In the genomic region with DNA sequence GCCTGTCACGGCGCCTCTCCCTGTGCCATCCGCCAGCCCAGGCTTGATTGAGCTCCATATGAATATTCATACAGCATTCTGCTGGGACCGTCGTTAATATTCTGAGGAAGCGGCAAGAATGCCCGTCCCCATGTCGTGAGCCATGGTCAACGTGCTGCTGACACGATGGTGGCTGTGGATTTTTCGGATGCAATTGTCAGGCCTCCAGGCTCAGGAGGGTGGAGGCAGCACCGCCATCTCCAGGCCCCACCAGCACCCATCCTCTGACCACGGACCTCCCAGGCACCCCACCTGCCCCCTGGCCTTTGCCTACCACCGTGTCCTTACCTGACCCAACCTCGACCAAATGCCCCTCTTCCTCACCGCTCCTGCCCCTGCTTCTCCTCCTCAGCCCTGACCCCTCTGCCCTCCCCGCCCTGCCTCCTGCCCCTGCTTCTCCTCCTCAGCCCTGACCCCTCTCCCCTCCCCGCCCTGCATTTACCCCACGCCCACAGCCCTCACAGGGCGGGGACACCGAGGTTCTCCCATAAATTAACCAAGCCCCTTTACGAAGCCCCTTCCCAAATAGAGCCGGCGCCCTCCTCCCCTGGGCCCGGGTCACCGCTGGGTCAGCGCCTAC, we compare ENCODE assay signal across 7 cellular contexts. TPM values are rescaled to one million over a fixed set of nuclear protein-coding genes. Genes with fewer than 3 reads are reported as not detected.
DNase-seq lines count a peak whose midpoint lies in the region; ATAC-seq and TF ChIP-seq lines count a peak whose summit lies in the region.

No MANE protein-coding gene starts in this region.

- no TSS peak for BruUV-seq in HCT116 (replicated peaks; lab: Mats Ljungman, UMichigan)

- peak; percentile 0; the same call in 1 of the 2 replicates for ATAC-seq in HCT116
- ATAC-seq in T-helper 17 cell: no peak
- ATAC-seq in stimulated activated effector memory CD8-positive, alpha-beta T cell treated with anti-CD3 and anti-CD28 coated beads, Interleukin-12 subunit alpha, Interleukin-12 subunit beta, amount 100 ng/mL, for 72 hours: no peak
- no peak for ATAC-seq in HG03159 (IDR thresholded peaks at IDR 0.05; ENCODE audit: unreplicated experiment)

- H3K27ac ChIP-seq in HCT116 (ENCODE audit: low read depth, low read length): peak overlapping the region; percentile 97
- H3K27ac ChIP-seq in fibroblast of lung (ENCODE audit: insufficient read depth, low read length): peak overlapping the region; percentile 39

- H3K79me2 ChIP-seq in HCT116 (ENCODE audit: insufficient read depth, low read length) (no peaks in the 10 kb centered on the region), fibroblast of lung (ENCODE audit: control insufficient read depth, insufficient read depth, low read length) (no peaks in the 10 kb centered on the region)

- TF ChIP-seq CTCF in HCT116 (IDR thresholded peaks at IDR 0.05 in 2 of 3, conservative IDR thresholded peaks at IDR 0.05 in 1 of 3; ENCODE audit: borderline replicate concordance in 1 of 3, insufficient read depth in 1 of 3, low read depth in 2 of 3, low read length in 2 of 3) (no peak), fibroblast of lung (conservative IDR thresholded peaks at IDR 0.05 in 1 of 2, IDR thresholded peaks at IDR 0.05 in 1 of 2; ENCODE audit: low read depth in 1 of 2, low read length in 2 of 2) (no peak)

- peaks cover 44% of the 10 kb centered on the region for H3K4me1 Mint-ChIP-seq in T-helper 17 cell
- H3K4me1 Mint-ChIP-seq in stimulated activated effector memory CD8-positive, alpha-beta T cell treated with anti-CD3 and anti-CD28 coated beads, Interleukin-12 subunit alpha, Interleukin-12 subunit beta, amount 100 ng/mL, for 72 hours: peaks cover 63% of the 10 kb centered on the region

- H3K9ac ChIP-seq in HCT116 (ENCODE audit: low read length): peak overlapping the region; percentile 63
- H3K9ac ChIP-seq in fibroblast of lung (ENCODE audit: insufficient read depth, low read length): no peak overlapping the region

- no peaks in the 10 kb centered on the region for H3K36me3 Mint-ChIP-seq in T-helper 17 cell (ENCODE audit: low read depth)
- H3K36me3 Mint-ChIP-seq in stimulated activated effector memory CD8-positive, alpha-beta T cell treated with anti-CD3 and anti-CD28 coated beads, Interleukin-12 subunit alpha, Interleukin-12 subunit beta, amount 100 ng/mL, for 72 hours: peaks cover 26% of the 10 kb centered on the region

- no peaks in the 10 kb centered on the region for H4K20me1 ChIP-seq in HCT116 (ENCODE audit: insufficient read depth)
- H4K20me1 ChIP-seq in fibroblast of lung (ENCODE audit: control insufficient read depth, extremely low read depth, insufficient read depth, low read length): no peaks in the 10 kb centered on the region

- CTCF ChIA-PET in HCT116 (lab: Charles Lee): interaction anchor here (1.1 to 1.5 kb wide), 2 partner anchors 12 to 141 kb away, joined by 3 to 9 read pairs; no protein-coding TSS in a partner anchor

- H3K27me3 Mint-ChIP-seq in T-helper 17 cell: no peaks in the 10 kb centered on the region

- H3K9me3 ChIP-seq in HCT116 (ENCODE audit: control insufficient read depth in 1 of 2, insufficient read depth in 1 of 2, low read depth in 1 of 2, low read length in 2 of 2) (no peaks in the 10 kb centered on the region), T-helper 17 cell (ENCODE audit: control insufficient read depth, low read length, poor library complexity, severe bottlenecking) (no peaks in the 10 kb centered on the region), fibroblast of lung (ENCODE audit: control insufficient read depth, insufficient read depth, low read depth, low read length) (no peaks in the 10 kb centered on the region)

- RAD21 ChIA-PET in HCT116 (lab: Charles Lee; ENCODE audit: low non-redundant PET in 1 of 2, low total read pairs in 2 of 2, uncharacterized antibody in 2 of 2, unreplicated experiment in 2 of 2): interaction anchor here (0.8 to 1.0 kb wide), 2 partner anchors 9 to 176 kb away, joined by 3 read pairs; no protein-coding TSS in a partner anchor

- H3K4me1 ChIP-seq in HCT116 (ENCODE audit: control insufficient read depth in 1 of 2, insufficient read depth in 2 of 2, low read length in 2 of 2) (peaks cover 33 to 60% of the 10 kb centered on the region in 2 experiments), fibroblast of lung (ENCODE audit: control insufficient read depth, extremely low read depth, insufficient read depth, low read length) (peaks cover 18% of the 10 kb centered on the region)

- H3K4me3 Mint-ChIP-seq in T-helper 17 cell: peak overlapping the region; percentile 83
- peak overlapping the region; percentile 87 for H3K4me3 Mint-ChIP-seq in stimulated activated effector memory CD8-positive, alpha-beta T cell treated with anti-CD3 and anti-CD28 coated beads, Interleukin-12 subunit alpha, Interleukin-12 subunit beta, amount 100 ng/mL, for 72 hours

- peak overlapping the region; percentile 66 for H3K27ac Mint-ChIP-seq in T-helper 17 cell
- peak overlapping the region; percentile 92 for H3K27ac Mint-ChIP-seq in stimulated activated effector memory CD8-positive, alpha-beta T cell treated with anti-CD3 and anti-CD28 coated beads, Interleukin-12 subunit alpha, Interleukin-12 subunit beta, amount 100 ng/mL, for 72 hours

- POLR2A ChIA-PET in HCT116 (lab: Charles Lee): interaction anchor here (1.1 to 2.1 kb wide), 3 partner anchors 9 to 15 kb away, joined by 4 to 8 read pairs (median 7); a partner anchor contains a TSS

- no peaks in the 10 kb centered on the region for H3K9me3 Mint-ChIP-seq in stimulated activated effector memory CD8-positive, alpha-beta T cell treated with anti-CD3 and anti-CD28 coated beads, Interleukin-12 subunit alpha, Interleukin-12 subunit beta, amount 100 ng/mL, for 72 hours

- H3K27me3 ChIP-seq in HCT116 (ENCODE audit: insufficient read depth, low read length) (no peaks in the 10 kb centered on the region), fibroblast of lung (ENCODE audit: control insufficient read depth, insufficient read depth, low read length) (no peaks in the 10 kb centered on the region)

- peak overlapping the region; percentile 93 for H3K4me2 ChIP-seq in HCT116 (ENCODE audit: low read length)
- H3K4me2 ChIP-seq in fibroblast of lung (ENCODE audit: extremely low read depth, insufficient read depth, low read length): no peak overlapping the region

- peak; percentile 10 for TF ChIP-seq POLR2A in HCT116 (IDR thresholded peaks at IDR 0.05; ENCODE audit: borderline replicate concordance, extremely low read depth, insufficient read depth, insufficient read length)

- peak overlapping the region; percentile 41 to 56 for H3K4me3 ChIP-seq in HCT116 (replicated peaks in 1 of 2; ENCODE audit: low read depth in 1 of 2, low read length in 2 of 2)
- no peak overlapping the region for H3K4me3 ChIP-seq in fibroblast of lung (replicated peaks in 1 of 4; ENCODE audit: control extremely low read depth in 1 of 4, insufficient read depth in 1 of 4, low read depth in 3 of 4, low read length in 4 of 4)

- DNase-seq in HCT116 (ENCODE audit: low read depth, low spot score) (no peak), T-helper 17 cell (no peak), fibroblast of lung (ENCODE audit: low read depth in 2 of 2) (no peak), NAMALWA (ENCODE audit: low spot score) (no peak)
- DNase-seq in stimulated activated effector memory CD8-positive, alpha-beta T cell treated with anti-CD3 and anti-CD28 coated beads, Interleukin-12 subunit alpha, Interleukin-12 subunit beta, amount 100 ng/mL, for 72 hours (ENCODE audit: low spot score in 2 of 2): no peak
- no peak for DNase-seq in activated CD4-positive, CD25-positive, alpha-beta regulatory T cell (lab: John Stamatoyannopoulos, UW)

- TF ChIP-seq RAD21 in HCT116 (IDR thresholded peaks at IDR 0.05; ENCODE audit: low read depth): no peak

- no peaks in the 10 kb centered on the region for H3K9me2 ChIP-seq in HCT116 (ENCODE audit: insufficient read depth)

- peak overlapping the region; percentile 45 for H2AFZ ChIP-seq in HCT116 (ENCODE audit: low read depth, low read length, poor library complexity, severe bottlenecking)
- no peak overlapping the region for H2AFZ ChIP-seq in fibroblast of lung (ENCODE audit: low read length)

- intact Hi-C loops in HCT116 (cut with micrococcal nuclease): no loop called here

- H3K36me3 ChIP-seq in HCT116 (ENCODE audit: control insufficient read depth in 1 of 2, insufficient read depth in 2 of 2, low read length in 2 of 2) (no peaks in the 10 kb centered on the region), fibroblast of lung (ENCODE audit: control insufficient read depth, insufficient read depth, low read length) (no peaks in the 10 kb centered on the region)

TF ChIP-seq in HCT116, 20 proteins besides CTCF, POLR2A, EP300 and RAD21:
- TF ChIP-seq SP1 (IDR thresholded peaks at IDR 0.05; ENCODE audit: low read depth): no peak

RNA-seq across cellular contexts. Expression of a gene that starts 9.9 kb away (rescaled TPM):
- total RNA-seq in HCT116 (2021; ENCODE audit: unreplicated experiment): 37.5 TPM
- polyA plus RNA-seq in HCT116 (2012): 22.1 and 22.3 TPM in 2 replicates
- total RNA-seq in T-helper 17 cell: 10 to 100 TPM; 17.9 to 21.8 TPM
- total RNA-seq in fibroblast of lung: 43.3 and 48.0 TPM in 2 replicates
- 13.3 and 13.6 TPM in 2 replicates for polyA plus RNA-seq in fibroblast of lung
- 23.7 and 26.1 TPM in 2 replicates for polyA plus RNA-seq in fibroblast of lung (2012)
- 15.6 and 19.8 TPM in 2 replicates for polyA minus RNA-seq in fibroblast of lung (ENCODE audit: low replicate concordance)

RNA-seq across cellular contexts. Expression of a gene that starts 13.7 kb away (rescaled TPM):
- total RNA-seq in HCT116 (2021; ENCODE audit: unreplicated experiment): 27.8 TPM
- polyA plus RNA-seq in HCT116 (2012): 11.2 and 11.3 TPM in 2 replicates
- total RNA-seq in T-helper 17 cell: 1 to 10 TPM; 5.8 to 5.9 TPM
- 18.2 and 18.5 TPM in 2 replicates for total RNA-seq in fibroblast of lung
- polyA plus RNA-seq in fibroblast of lung: 12.3 and 14.4 TPM in 2 replicates
- polyA plus RNA-seq in fibroblast of lung (2012): 19.3 and 19.8 TPM in 2 replicates
- polyA minus RNA-seq in fibroblast of lung (ENCODE audit: low replicate concordance): 18.7 and 24.5 TPM in 2 replicates

Comparison
In these comparisons a context has a peak if more than half of its experiments do, and no peak if none do; other contexts are left out.
1. H3K4me3 ChIP-seq: peak in HCT116 (2 of 2); none in fibroblast of lung (0 of 4).